Comparison of ENCODE assay signal across 9 cellular contexts in the genomic region with DNA sequence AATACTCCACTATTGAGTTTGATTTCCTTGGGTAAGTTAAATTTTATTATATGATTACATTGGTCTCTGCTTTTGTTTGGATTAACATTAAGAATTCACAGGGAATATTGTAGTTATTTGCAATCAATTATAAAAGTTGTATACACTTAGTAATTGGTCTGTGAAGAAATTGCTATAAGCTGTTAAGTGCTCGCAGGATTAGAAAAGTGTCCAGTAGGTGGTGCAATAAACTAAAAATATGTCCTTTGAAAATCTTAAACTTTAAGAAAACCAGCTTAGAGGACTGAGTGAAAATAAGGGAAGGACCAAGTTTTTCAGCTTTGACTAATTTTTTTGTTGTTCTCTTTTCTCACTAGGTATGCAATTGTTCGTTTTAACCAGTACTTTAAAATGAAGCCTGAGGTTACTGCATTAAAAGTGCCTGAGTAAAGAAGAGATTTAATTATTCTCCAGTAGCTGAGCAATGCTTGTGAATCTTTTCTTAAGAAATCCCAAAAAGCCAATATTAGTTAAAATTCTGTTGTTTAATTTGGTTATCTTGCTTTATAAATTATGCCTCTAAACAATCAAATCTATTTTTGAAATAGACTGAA. TPM values are rescaled to one million over a fixed set of nuclear protein-coding genes. Genes with fewer than 3 reads are reported as not detected.
DNase-seq lines count a peak whose midpoint lies in the region; ATAC-seq and TF ChIP-seq lines count a peak whose summit lies in the region.
"Had no signal": no experiment of that assay in that cellular context is flagged by ENCODE, and none has a peak within 500 bp of the region (broad histone marks: within the 10 kb centered on the region; RNA-seq: fewer than 3 reads in every experiment).

No MANE protein-coding gene starts in this region.

- TF ChIP-seq CTCF in 22Rv1 (IDR thresholded peaks at IDR 0.05) = peak; percentile 89
- peak; percentile 55 for TF ChIP-seq CTCF in GM10266 (IDR thresholded peaks at IDR 0.05; ENCODE audit: control insufficient read depth, insufficient read depth, low read depth, missing control alignments)
- peak; percentile 68 for TF ChIP-seq CTCF in OCI-LY3 (IDR thresholded peaks at IDR 0.05; ENCODE audit: low read depth, low read length)
- TF ChIP-seq CTCF in epithelial cell of esophagus (IDR thresholded peaks at IDR 0.05; ENCODE audit: insufficient read depth, low read depth, low read length, missing control alignments) = peak; percentile 49
- peak; percentile 49 for TF ChIP-seq CTCF in psoas muscle (IDR thresholded peaks at IDR 0.05)

- H3K4me1 ChIP-seq in OCI-LY3 (ENCODE audit: low read length) = peaks cover 34% of the 10 kb centered on the region
- H3K4me1 ChIP-seq in psoas muscle = no peaks in the 10 kb centered on the region

- no peaks in the 10 kb centered on the region for H3K79me2 ChIP-seq in OCI-LY3 (ENCODE audit: low read length)

- no peak overlapping the region for H3K27ac ChIP-seq in 22Rv1
- H3K27ac ChIP-seq in OCI-LY3 (ENCODE audit: low read length) = no peak overlapping the region
- H3K27ac ChIP-seq in psoas muscle = no peak overlapping the region
- H3K27ac ChIP-seq: epithelial cell of prostate had no signal

- DNase-seq in GM10266 (ENCODE audit: extremely low spot score) (no peak), epithelial cell of esophagus (ENCODE audit: low read depth) (peak; percentile 56), psoas muscle (no peak), DMS153 treated with DMSO at 0.1 percent for 48 hours (lab: John Stamatoyannopoulos, UW; ENCODE audit: unreplicated experiment) (no peak)
- no peak for DNase-seq in stimulated activated naive CD8-positive, alpha-beta T cell treated with anti-CD3 and anti-CD28 coated beads, Interleukin-15, amount 100 ng/mL, for 72 hours

- H3K4me3 ChIP-seq in OCI-LY3 (ENCODE audit: low read length) (no peak overlapping the region), epithelial cell of esophagus (ENCODE audit: low read length) (no peak overlapping the region), psoas muscle (no peak overlapping the region)

- no peaks in the 10 kb centered on the region for H3K27me3 ChIP-seq in OCI-LY3 (ENCODE audit: low read depth, low read length)
- H3K27me3 ChIP-seq in psoas muscle (ENCODE audit: insufficient read depth in 3 of 3, low read length in 2 of 3) = no peaks in the 10 kb centered on the region

- H3K4me3 Mint-ChIP-seq in stimulated activated naive CD8-positive, alpha-beta T cell treated with anti-CD3 and anti-CD28 coated beads, Interleukin-15, amount 100 ng/mL, for 72 hours = no peak overlapping the region

- H3K9me3 ChIP-seq in OCI-LY3 (ENCODE audit: insufficient read depth, low read length) = no peaks in the 10 kb centered on the region
- H3K9me3 ChIP-seq in psoas muscle = no peaks in the 10 kb centered on the region

- peaks cover 0 to 4% of the 10 kb centered on the region in 2 donors for H3K9me3 Mint-ChIP-seq in stimulated activated naive CD8-positive, alpha-beta T cell treated with anti-CD3 and anti-CD28 coated beads, Interleukin-15, amount 100 ng/mL, for 72 hours

- no peak overlapping the region for H3K4me2 ChIP-seq in OCI-LY3 (ENCODE audit: low read length)

- H2AFZ ChIP-seq in OCI-LY3 (ENCODE audit: low read depth, low read length) = no peak overlapping the region

- peaks cover 25% of the 10 kb centered on the region for H4K20me1 ChIP-seq in OCI-LY3 (ENCODE audit: insufficient read depth, low read length)

- ATAC-seq in HG03135 (IDR thresholded peaks at IDR 0.05; ENCODE audit: unreplicated experiment) (peak; percentile 48), psoas muscle (no peak)
- no peak for ATAC-seq in stimulated activated naive CD8-positive, alpha-beta T cell treated with anti-CD3 and anti-CD28 coated beads, Interleukin-15, amount 100 ng/mL, for 72 hours

- no peaks in the 10 kb centered on the region for H3K27me3 Mint-ChIP-seq in stimulated activated naive CD8-positive, alpha-beta T cell treated with anti-CD3 and anti-CD28 coated beads, Interleukin-15, amount 100 ng/mL, for 72 hours

- no peak overlapping the region for H3K27ac Mint-ChIP-seq in stimulated activated naive CD8-positive, alpha-beta T cell treated with anti-CD3 and anti-CD28 coated beads, Interleukin-15, amount 100 ng/mL, for 72 hours

- no peak overlapping the region for H3K9ac ChIP-seq in OCI-LY3 (ENCODE audit: low read length)

- H3K36me3 ChIP-seq in OCI-LY3 (replicated peaks; ENCODE audit: low read depth, low read length) = peaks cover 18% of the 10 kb centered on the region
- peaks cover 0 to 25% of the 10 kb centered on the region in 2 donors for H3K36me3 ChIP-seq in psoas muscle (ENCODE audit: insufficient read depth in 1 of 2, low read depth in 1 of 2)

- peaks cover 18% of the 10 kb centered on the region for H3K4me1 Mint-ChIP-seq in stimulated activated naive CD8-positive, alpha-beta T cell treated with anti-CD3 and anti-CD28 coated beads, Interleukin-15, amount 100 ng/mL, for 72 hours

- WGBS in psoas muscle, 3 donors = 42 to 57% (median 46%) methylated on average over 2 of the region's 2 CpGs

- intact Hi-C loops in psoas muscle (cut with DNase I) = no loop called here

RNA-seq across cellular contexts. Expression of a gene that starts 59.7 kb away (rescaled TPM):
- total RNA-seq in psoas muscle = 10 to 100 TPM in 3 of 4 donors, 1 to 10 TPM in 1; 8.7 to 13.2 (median 12.7) TPM
- 1 to 10 TPM; 2.6 to 4.1 (median 3.5) TPM for polyA plus RNA-seq in psoas muscle
